ENCODE assay signal across 8 cellular contexts in genomic region chr9:131733601-131734061, GRCh38. TPM values are rescaled to one million over a fixed set of nuclear protein-coding genes. Genes with fewer than 3 reads are reported as not detected.
DNase-seq lines count a peak whose midpoint lies in the region; TF ChIP-seq lines count a peak whose summit lies in the region.

No MANE protein-coding gene starts in this region.

- peak overlapping the region; percentile 98 for H3K27ac Mint-ChIP-seq in activated CD4-positive, alpha-beta T cell treated with anti-CD3 and anti-CD28 coated beads, Interleukin-2, amount 10 ng/mL, durations not matched to agents 7 days and 5 days
- no peak overlapping the region for H3K27ac Mint-ChIP-seq in progenitor cell of endocrine pancreas

- H3K9ac ChIP-seq in MM.1S (ENCODE audit: low read length) = no peak overlapping the region

- CTCF ChIA-PET in activated CD4-positive, alpha-beta T cell treated with anti-CD3 and anti-CD28 coated beads, Interleukin-2, amount 10 ng/mL, durations not matched to agents 7 days and 5 days (lab: Charles Lee) = interaction anchor here (0.5 to 4.2 kb wide), 9 partner anchors 9 to 269 kb away, joined by 3 to 17 read pairs (median 3); partner anchors contain the start of gene POMT1

- no peaks in the 10 kb centered on the region for H3K27me3 Mint-ChIP-seq in activated CD4-positive, alpha-beta T cell treated with anti-CD3 and anti-CD28 coated beads, Interleukin-2, amount 10 ng/mL, durations not matched to agents 7 days and 5 days
- H3K27me3 Mint-ChIP-seq in progenitor cell of endocrine pancreas = no peaks in the 10 kb centered on the region

- TF ChIP-seq POLR2A in erythroblast (IDR thresholded peaks at IDR 0.05; ENCODE audit: low read length) = no peak
- TF ChIP-seq POLR2A in prostate gland (IDR thresholded peaks at IDR 0.05) = no peak

- no peaks in the 10 kb centered on the region for H3K9me3 Mint-ChIP-seq in activated CD4-positive, alpha-beta T cell treated with anti-CD3 and anti-CD28 coated beads, Interleukin-2, amount 10 ng/mL, durations not matched to agents 7 days and 5 days
- H3K9me3 Mint-ChIP-seq in progenitor cell of endocrine pancreas (ENCODE audit: low read depth) = no peaks in the 10 kb centered on the region

- H4K20me1 ChIP-seq in MM.1S (ENCODE audit: insufficient read depth, low read length) = no peaks in the 10 kb centered on the region

- H3K4me1 ChIP-seq in MM.1S (ENCODE audit: low read length) (peaks cover 75% of the 10 kb centered on the region), prostate gland (replicated peaks) (peaks cover 10% of the 10 kb centered on the region)

- H3K27me3 ChIP-seq in MM.1S (replicated peaks; ENCODE audit: insufficient read depth, low read length) (no peaks in the 10 kb centered on the region), prostate gland (replicated peaks; ENCODE audit: insufficient read depth) (no peaks in the 10 kb centered on the region)

- H3K9me3 ChIP-seq in MM.1S (replicated peaks; ENCODE audit: insufficient read depth, low read length) = no peaks in the 10 kb centered on the region
- no peaks in the 10 kb centered on the region for H3K9me3 ChIP-seq in prostate gland

- H3K4me3 ChIP-seq in MM.1S (ENCODE audit: low read length) (no peak overlapping the region), prostate gland (no peak overlapping the region)

- H3F3A ChIP-seq in MM.1S (ENCODE audit: insufficient read depth, low read length) = peaks cover 38% of the 10 kb centered on the region

- DNase-seq in DMS79 treated with DMSO at 0.1 percent for 48 hours (lab: John Stamatoyannopoulos, UW) (peak; percentile 89), MM.1S (peak; percentile 15), erythroblast (lab: John Stamatoyannopoulos, UW) (peak; percentile 65 to 73), non-pigmented ciliary epithelial cell (ENCODE audit: low read depth) (peak; percentile 89), progenitor cell of endocrine pancreas (ENCODE audit: low spot score, unreplicated experiment) (no peak), prostate gland (ENCODE audit: low spot score) (no peak), NCI-H1105 (lab: John Stamatoyannopoulos, UW) (no peak)
- DNase-seq in activated CD4-positive, alpha-beta T cell treated with anti-CD3 and anti-CD28 coated beads, Interleukin-2, amount 10 ng/mL, durations not matched to agents 7 days and 5 days = peak; percentile 34

- H2AFZ ChIP-seq in MM.1S (ENCODE audit: low read length) = no peak overlapping the region

- peak overlapping the region; percentile 75 for H3K4me3 Mint-ChIP-seq in activated CD4-positive, alpha-beta T cell treated with anti-CD3 and anti-CD28 coated beads, Interleukin-2, amount 10 ng/mL, durations not matched to agents 7 days and 5 days
- H3K4me3 Mint-ChIP-seq in progenitor cell of endocrine pancreas (ENCODE audit: low read depth) = no peak overlapping the region

- TF ChIP-seq CTCF in MM.1S (IDR thresholded peaks at IDR 0.05; ENCODE audit: low read length) (no peak), progenitor cell of endocrine pancreas (IDR thresholded peaks at IDR 0.05; ENCODE audit: unreplicated experiment) (no peak), prostate gland (IDR thresholded peaks at IDR 0.05) (no peak)

- H3K4me1 Mint-ChIP-seq in activated CD4-positive, alpha-beta T cell treated with anti-CD3 and anti-CD28 coated beads, Interleukin-2, amount 10 ng/mL, durations not matched to agents 7 days and 5 days = peaks cover 86% of the 10 kb centered on the region
- H3K4me1 Mint-ChIP-seq in progenitor cell of endocrine pancreas (ENCODE audit: low read depth) = peaks cover 48% of the 10 kb centered on the region

- intact Hi-C loops in prostate gland (cut with DNase I) = loop anchor here (5.0 kb wide), 1 partner anchor 56 kb away; no protein-coding TSS in a partner anchor

- peaks cover 39% of the 10 kb centered on the region for H3K36me3 Mint-ChIP-seq in activated CD4-positive, alpha-beta T cell treated with anti-CD3 and anti-CD28 coated beads, Interleukin-2, amount 10 ng/mL, durations not matched to agents 7 days and 5 days (ENCODE audit: low read depth)
- no peaks in the 10 kb centered on the region for H3K36me3 Mint-ChIP-seq in progenitor cell of endocrine pancreas (ENCODE audit: insufficient read depth)

- H3K36me3 ChIP-seq in MM.1S (replicated peaks; ENCODE audit: insufficient read depth, low read length) (no peaks in the 10 kb centered on the region), prostate gland (no peaks in the 10 kb centered on the region)

- H3K79me2 ChIP-seq in MM.1S (ENCODE audit: low read length) = peaks cover 89% of the 10 kb centered on the region

- H3K9me2 ChIP-seq in MM.1S (replicated peaks; ENCODE audit: insufficient read depth, low read length) = no peaks in the 10 kb centered on the region

- H3K27ac ChIP-seq in MM.1S (ENCODE audit: low read length) (peak overlapping the region; percentile 55; the same call in 1 of the 2 replicates), prostate gland (peak overlapping the region in 1 of 2 donors; percentile 39)

- POLR2A ChIA-PET in activated CD4-positive, alpha-beta T cell treated with anti-CD3 and anti-CD28 coated beads, Interleukin-2, amount 10 ng/mL, durations not matched to agents 7 days and 5 days (lab: Charles Lee) = interaction anchor here (1.3 kb wide), 1 partner anchor 24 kb away, joined by 3 read pairs; no protein-coding TSS in a partner anchor

- WGBS in prostate gland = 51% methylated on average over 15 of the region's 15 CpGs

- peak overlapping the region; percentile 17; the same call in 1 of the 2 replicates for H3K4me2 ChIP-seq in MM.1S (ENCODE audit: low read depth, low read length)

RNA-seq across cellular contexts. Expression of gene RAPGEF1, which starts 6.2 kb away (rescaled TPM):
- total RNA-seq in activated CD4-positive, alpha-beta T cell treated with anti-CD3 and anti-CD28 coated beads, Interleukin-2, amount 10 ng/mL, durations not matched to agents 7 days and 5 days = 100 to 1,000 TPM; 128 to 129 TPM
- total RNA-seq in progenitor cell of endocrine pancreas = 57.3 and 62.8 TPM in 2 replicates
- total RNA-seq in prostate gland = 10 to 100 TPM; 28.6 to 63.8 TPM

Comparison
In these comparisons a context has a peak if more than half of its experiments do, and no peak if none do; other contexts are left out.
1. DNase-seq: peak in DMS79 treated with DMSO at 0.1 percent for 48 hours (single experiment), MM.1S (single experiment), activated CD4-positive, alpha-beta T cell treated with anti-CD3 and anti-CD28 coated beads, Interleukin-2, amount 10 ng/mL, durations not matched to agents 7 days and 5 days (single experiment), erythroblast (2 of 2) and non-pigmented ciliary epithelial cell (single experiment); none in progenitor cell of endocrine pancreas (single experiment), prostate gland (single experiment) and NCI-H1105 (single experiment).